11 cellular contexts compared by ENCODE assay signal in the genomic region with DNA sequence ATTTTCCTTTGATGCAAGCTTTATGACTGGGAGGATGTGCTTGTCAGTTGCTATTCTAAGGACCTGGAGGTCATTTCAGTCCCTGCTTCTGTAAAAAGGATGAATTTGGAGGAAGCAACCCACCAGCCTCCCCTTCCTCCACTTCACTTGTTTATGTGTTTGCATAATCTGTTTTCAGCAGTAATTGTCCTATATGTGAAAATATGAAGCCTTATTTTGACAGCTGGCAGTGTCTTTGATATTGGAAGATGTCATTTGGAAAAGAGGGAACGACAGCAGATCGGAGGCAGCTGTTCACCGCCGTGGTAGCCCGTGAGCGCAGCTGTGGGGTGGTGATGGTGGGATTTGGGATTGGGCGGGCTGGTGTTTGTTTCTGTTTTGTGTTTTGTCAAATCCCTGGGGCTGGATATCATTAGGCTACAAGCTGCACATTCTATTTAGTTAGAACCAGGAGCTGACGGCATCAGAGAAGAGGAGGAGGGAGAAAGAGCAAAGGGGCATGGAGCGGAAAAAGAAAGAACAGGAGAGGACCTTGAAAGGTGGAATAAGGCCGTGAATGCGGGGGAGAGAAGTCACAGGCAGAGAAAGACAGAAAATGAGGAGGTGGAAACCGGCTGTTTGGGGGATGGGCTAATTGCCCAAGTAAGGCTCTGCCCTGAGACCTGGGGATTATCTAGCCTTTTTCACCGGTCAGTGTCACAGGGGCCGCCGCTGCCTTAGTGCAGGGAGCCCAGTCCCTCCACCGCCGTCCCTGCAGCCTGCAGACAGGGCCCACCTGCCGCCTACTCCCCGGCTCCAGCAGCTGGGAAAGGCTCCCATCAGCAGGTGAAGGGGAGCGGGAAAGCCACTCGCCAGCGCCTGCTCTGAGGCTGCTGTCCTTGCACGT.
A peak's percentile ranks its signal among the peaks of the same experiment; 100 is the strongest.
DNase-seq lines count a peak whose midpoint lies in the region; ATAC-seq and TF ChIP-seq lines count a peak whose summit lies in the region.
"Had no signal": no experiment of that assay in that cellular context is flagged by ENCODE, and none has a peak within 500 bp of the region (broad histone marks: within the 10 kb centered on the region; RNA-seq: fewer than 3 reads in every experiment).

No MANE protein-coding gene starts in this region.

- H3K4me3 Mint-ChIP-seq in Calu3 (ENCODE audit: low read depth, unreplicated experiment), result no peak overlapping the region

- H3K79me2 ChIP-seq in mammary epithelial cell (ENCODE audit: insufficient read depth, low read length) (no peaks in the 10 kb centered on the region), PC-3 (ENCODE audit: low read length) (no peaks in the 10 kb centered on the region)

- H3K27ac ChIP-seq in mammary epithelial cell (ENCODE audit: insufficient read depth, low read depth, low read length) (no peak overlapping the region), left lung (no peak overlapping the region), stomach (no peak overlapping the region), PC-3 (ENCODE audit: low read length) (no peak overlapping the region)
- H3K27ac ChIP-seq: SJSA1 had no signal

- no peaks in the 10 kb centered on the region for H3K9me2 ChIP-seq in PC-3 (replicated peaks; ENCODE audit: low read length)

- H3K9me3 ChIP-seq in mammary epithelial cell (replicated peaks; ENCODE audit: insufficient read depth, low read length), result no peaks in the 10 kb centered on the region
- H3K9me3 ChIP-seq in left lung, result no peaks in the 10 kb centered on the region
- H3K9me3 ChIP-seq in stomach, result no peaks in the 10 kb centered on the region
- no peaks in the 10 kb centered on the region for H3K9me3 ChIP-seq in PC-3 (ENCODE audit: low read length)
- H3K9me3 ChIP-seq: SJSA1 had no signal

- H3K27me3 ChIP-seq in mammary epithelial cell (ENCODE audit: insufficient read depth, low read length) (peaks cover 2% of the 10 kb centered on the region), left lung (peaks cover 3 to 21% of the 10 kb centered on the region in 2 donors), stomach (peaks cover 0 to 25% (median 16%) of the 10 kb centered on the region in 3 donors), PC-3 (ENCODE audit: low read length) (no peaks in the 10 kb centered on the region; the same call in 1 of the 2 replicates)

- peak; percentile 82 for DNase-seq in NCI-H146 (lab: John Stamatoyannopoulos, UW)
- no peak for DNase-seq in mammary epithelial cell
- no peak for DNase-seq in left lung
- no peak for DNase-seq in stomach
- no peak for DNase-seq in PC-3
- DNase-seq in Calu3, result no peak
- DNase-seq: activated CD8-positive, alpha-beta memory T cell treated with anti-CD3 and anti-CD28 coated beads, Interleukin-2, amount 50 U/mL, for 48 hours; MV-4-11 had no signal

- H2AFZ ChIP-seq in mammary epithelial cell (ENCODE audit: low read depth, low read length) (no peak overlapping the region), PC-3 (ENCODE audit: low read length) (no peak overlapping the region)

- no peak for TF ChIP-seq EP300 in stomach (IDR thresholded peaks at IDR 0.05)

- no peak for TF ChIP-seq POLR2A in stomach (IDR thresholded peaks at IDR 0.05)

- peaks cover 55% of the 10 kb centered on the region for H3K27me3 Mint-ChIP-seq in Calu3 (ENCODE audit: unreplicated experiment)

- no peaks in the 10 kb centered on the region for H3F3A ChIP-seq in PC-3 (ENCODE audit: low read length, unreplicated experiment)

- POLR2A ChIA-PET in PC-3 (lab: Charles Lee; ENCODE audit: unreplicated experiment), result interaction anchor here (0.6 kb wide), 1 partner anchor 53 kb away, joined by 4 read pairs; no protein-coding TSS in a partner anchor

- no TSS peak for BruUV-seq in mammary epithelial cell (replicated peaks; lab: Mats Ljungman, UMichigan)
- BruUV-seq in PC-3 (replicated peaks; lab: Mats Ljungman, UMichigan), result no TSS peak
- no TSS peak for BruUV-seq in Calu3 (replicated peaks; lab: Mats Ljungman, UMichigan)

- H3K27ac Mint-ChIP-seq in Calu3 (ENCODE audit: unreplicated experiment), result no peak overlapping the region

- ATAC-seq in left lung (peak; percentile 24), HG03460 (IDR thresholded peaks at IDR 0.05; ENCODE audit: unreplicated experiment) (no peak), GM21367 (IDR thresholded peaks at IDR 0.05; ENCODE audit: unreplicated experiment) (no peak), PC-3 (no peak)

- H3K4me1 ChIP-seq in mammary epithelial cell (ENCODE audit: insufficient read depth, low read length), result no peaks in the 10 kb centered on the region
- no peaks in the 10 kb centered on the region for H3K4me1 ChIP-seq in left lung
- peaks cover 11 to 22% (median 16%) of the 10 kb centered on the region in 4 donors for H3K4me1 ChIP-seq in stomach
- no peaks in the 10 kb centered on the region for H3K4me1 ChIP-seq in PC-3 (ENCODE audit: insufficient read depth, low read length)
- H3K4me1 ChIP-seq: SJSA1 had no signal

- H3K4me2 ChIP-seq in mammary epithelial cell (ENCODE audit: insufficient read depth, low read depth, low read length), result peak overlapping the region; percentile 32
- H3K4me2 ChIP-seq in PC-3 (ENCODE audit: low read length), result no peak overlapping the region

- CTCF ChIA-PET in mammary epithelial cell (lab: Charles Lee; ENCODE audit: low non-redundant PET) (no interaction called here), PC-3 (lab: Charles Lee) (no interaction called here), Calu3 (lab: Charles Lee) (no interaction called here)

- H3K9me3 Mint-ChIP-seq in Calu3 (ENCODE audit: low read depth, unreplicated experiment), result peaks cover 2% of the 10 kb centered on the region

- no peak overlapping the region for H3K4me3 ChIP-seq in mammary epithelial cell (replicated peaks in 1 of 3; ENCODE audit: insufficient read depth in 1 of 3, low read depth in 2 of 3, low read length in 3 of 3)
- H3K4me3 ChIP-seq in left lung, result no peak overlapping the region
- peak overlapping the region; percentile 16 to 37 (median 24) for H3K4me3 ChIP-seq in stomach
- H3K4me3 ChIP-seq in PC-3 (ENCODE audit: low read length), result no peak overlapping the region
- H3K4me3 ChIP-seq: SJSA1 had no signal

- no peaks in the 10 kb centered on the region for H3K36me3 Mint-ChIP-seq in Calu3 (ENCODE audit: insufficient read depth, unreplicated experiment)

- H3K9ac ChIP-seq in mammary epithelial cell (ENCODE audit: insufficient read depth, low read length) (no peak overlapping the region), PC-3 (ENCODE audit: low read length) (no peak overlapping the region)

- no peaks in the 10 kb centered on the region for H3K36me3 ChIP-seq in mammary epithelial cell (ENCODE audit: insufficient read depth, low read length)
- no peaks in the 10 kb centered on the region for H3K36me3 ChIP-seq in left lung
- H3K36me3 ChIP-seq in stomach, result no peaks in the 10 kb centered on the region
- no peaks in the 10 kb centered on the region for H3K36me3 ChIP-seq in PC-3 (ENCODE audit: low read depth, low read length)
- H3K36me3 ChIP-seq: SJSA1 had no signal

- H4K20me1 ChIP-seq in mammary epithelial cell (ENCODE audit: insufficient read depth, low read length), result no peaks in the 10 kb centered on the region
- H4K20me1 ChIP-seq in PC-3 (ENCODE audit: low read length), result no peaks in the 10 kb centered on the region

- 52% methylated on average over 18 of the region's 23 CpGs for WGBS in mammary epithelial cell (ENCODE audit: low coverage, missing lambda C conversion rate)
- WGBS in stomach, 5 donors, result 34 to 52% (median 42%) methylated on average over 22 to 23 of the region's 23 CpGs

- intact Hi-C loops in mammary epithelial cell (cut with micrococcal nuclease) (loop anchor here (5.0 kb wide), 1 partner anchor 62 kb away; no protein-coding TSS in a partner anchor), left lung (cut with DNase I) (no loop called here), stomach (cut with DNase I; ENCODE audit: low total_unique reads) (no loop called here), PC-3 (cut with micrococcal nuclease) (no loop called here), Calu3 (cut with micrococcal nuclease; ENCODE audit: unreplicated experiment) (no loop called here)

- no peaks in the 10 kb centered on the region for H3K4me1 Mint-ChIP-seq in Calu3 (ENCODE audit: low read depth, unreplicated experiment)

- no peak for TF ChIP-seq CTCF in mammary epithelial cell (conservative IDR thresholded peaks at IDR 0.05 in 1 of 2, IDR thresholded peaks at IDR 0.05 in 1 of 2; ENCODE audit: extremely low read depth in 1 of 2, insufficient read depth in 1 of 2, low read depth in 1 of 2, low read length in 2 of 2)
- no peak for TF ChIP-seq CTCF in left lung (IDR thresholded peaks at IDR 0.05)
- TF ChIP-seq CTCF in stomach (IDR thresholded peaks at IDR 0.05), result no peak
- no peak for TF ChIP-seq CTCF in PC-3 (conservative IDR thresholded peaks at IDR 0.05; ENCODE audit: low read depth, low read length)
- no peak for TF ChIP-seq CTCF in Calu3 (IDR thresholded peaks at IDR 0.05; ENCODE audit: unreplicated experiment)

- in situ Hi-C loops in mammary epithelial cell (cut with MboI; ENCODE audit: low sequenced_read_pairs in 2 of 2), result no loop called here

- dilution Hi-C loops in mammary epithelial cell (cut with HindIII; ENCODE audit: low sequenced_read_pairs), result no loop called here

Comparison
In these comparisons a context has a peak if more than half of its experiments do, and no peak if none do; other contexts are left out.
1. H3K4me3 ChIP-seq: peak in stomach (4 of 4); none in mammary epithelial cell (0 of 3), left lung (0 of 2) and PC-3 (single experiment).